ENCODE assay signal across 1 cellular context in genomic region chr7:99099499-99100077, GRCh38.
TF ChIP-seq lines count a peak whose summit lies in the region.

No MANE protein-coding gene starts in this region.

TF ChIP-seq in IMR-90, 13 proteins besides CTCF, POLR2A, EP300 and RAD21 (continued from another document):
- no peak for TF ChIP-seq USF2 (IDR thresholded peaks at IDR 0.05; ENCODE audit: low read depth, low read length)
- no peak for TF ChIP-seq ELK1 (IDR thresholded peaks at IDR 0.05; ENCODE audit: borderline replicate concordance, low read depth, low read length)
- no peak for TF ChIP-seq CHD1 (IDR thresholded peaks at IDR 0.05; ENCODE audit: low read depth, low read length)
- TF ChIP-seq RCOR1 (IDR thresholded peaks at IDR 0.05; ENCODE audit: insufficient replicate concordance, low read length): no peak
- TF ChIP-seq MAFK (IDR thresholded peaks at IDR 0.05; ENCODE audit: low read depth, low read length): no peak
- TF ChIP-seq MAZ (IDR thresholded peaks at IDR 0.05; ENCODE audit: borderline replicate concordance, low read depth, low read length): no peak
- no peak for TF ChIP-seq MXI1 (IDR thresholded peaks at IDR 0.05; ENCODE audit: borderline replicate concordance, low read depth, low read length)
- TF ChIP-seq RFX5 (IDR thresholded peaks at IDR 0.05; ENCODE audit: low read depth, low read length): no peak
- no peak for TF ChIP-seq NFE2L2 (IDR thresholded peaks at IDR 0.05; ENCODE audit: low read depth, low read length)
